In genomic region chr20:62554898-62555641, GRCh38 we compare ENCODE assay signal across 16 cellular contexts.
DNase-seq lines count a peak whose midpoint lies in the region; ATAC-seq, FAIRE-seq and TF ChIP-seq lines count a peak whose summit lies in the region.
"Had no signal": no experiment of that assay in that cellular context is flagged by ENCODE, and none has a peak within 500 bp of the region (broad histone marks: within the 10 kb centered on the region; RNA-seq: fewer than 3 reads in every experiment).

No MANE protein-coding gene starts in this region.

- 70% methylated on average over 27 of the region's 27 CpGs for WGBS in right cardiac atrium
- 70 to 82% methylated on average over 27 of the region's 27 CpGs for WGBS in sigmoid colon, 2 donors

- FAIRE-seq in HTR-8/SVneo (lab: Jason Lieb, UNC): peak; percentile 16

- H3K9me3 ChIP-seq in BLaER1 treated with 17β-estradiol and CSF1 and Interleukin-3, amounts not matched to agents 10 nM and 100 nM (replicated peaks in 1 of 11): no peaks in the 10 kb centered on the region
- no peaks in the 10 kb centered on the region for H3K9me3 ChIP-seq in right cardiac atrium (ENCODE audit: control insufficient read depth, low read length)
- no peaks in the 10 kb centered on the region for H3K9me3 ChIP-seq in sigmoid colon
- H3K9me3 ChIP-seq: Caco-2 had no signal

- H4K20me1 ChIP-seq in BLaER1 treated with 17β-estradiol and CSF1 and Interleukin-3, amounts not matched to agents 10 nM and 100 nM: peaks cover 0 to 75% (median 19%) of the 10 kb centered on the region in 11 experiments; a peak in 16 of 22 replicates

- TF ChIP-seq EP300 in sigmoid colon (IDR thresholded peaks at IDR 0.05): no peak

- no peak for DNase-seq in HTR-8/SVneo (ENCODE audit: insufficient read length, low spot score)
- DNase-seq in right cardiac atrium: no peak
- no peak for DNase-seq in sigmoid colon
- DNase-seq in coronary artery (ENCODE audit: low spot score): no peak
- no peak for DNase-seq in epidermal melanocyte (ENCODE audit: insufficient read length, low spot score)
- DNase-seq: ACHN; AML-193; Caco-2; CD4-positive, CD25-positive, alpha-beta regulatory T cell; H9; NCI-H1417 treated with DMSO at 0.1 percent for 48 hours; NCI-H1930; NCI-H2171; NCI-H748 treated with DMSO at 0.1 percent for 48 hours had no signal

- H3K27me3 ChIP-seq in BLaER1 treated with 17β-estradiol and CSF1 and Interleukin-3, amounts not matched to agents 10 nM and 100 nM: peaks cover 50 to 82% (median 64%) of the 10 kb centered on the region in 11 experiments
- no peaks in the 10 kb centered on the region for H3K27me3 ChIP-seq in right cardiac atrium (ENCODE audit: control insufficient read depth, insufficient read depth)
- peaks cover 0 to 33% (median 6%) of the 10 kb centered on the region in 3 donors for H3K27me3 ChIP-seq in sigmoid colon

- H3K4me2 ChIP-seq in BLaER1 treated with 17β-estradiol and CSF1 and Interleukin-3, amounts not matched to agents 10 nM and 100 nM: peak overlapping the region in 8 of 11 experiments; percentile 70 to 98 (median 94); a peak in 12 of 22 replicates

- TF ChIP-seq POLR2A in sigmoid colon (IDR thresholded peaks at IDR 0.05): no peak

- no peak overlapping the region for H3K4me3 ChIP-seq in BLaER1 treated with 17β-estradiol and CSF1 and Interleukin-3, amounts not matched to agents 10 nM and 100 nM
- H3K4me3 ChIP-seq in right cardiac atrium (ENCODE audit: low read length) (peak overlapping the region; percentile 64), sigmoid colon (peak overlapping the region in 3 of 4 donors; percentile 76 to 85 (median 80)), coronary artery (no peak overlapping the region)

- peaks cover 20 to 60% (median 38%) of the 10 kb centered on the region in 10 experiments for H3K4me1 ChIP-seq in BLaER1 treated with 17β-estradiol and CSF1 and Interleukin-3, amounts not matched to agents 10 nM and 100 nM
- H3K4me1 ChIP-seq in right cardiac atrium (ENCODE audit: control insufficient read depth, insufficient read depth, low read length) (no peaks in the 10 kb centered on the region), sigmoid colon (peaks cover 0 to 100% (median 91%) of the 10 kb centered on the region in 4 donors)

- ATAC-seq in right cardiac atrium (no peak), HG03039 (IDR thresholded peaks at IDR 0.05; ENCODE audit: unreplicated experiment) (no peak)

- no peak for TF ChIP-seq CTCF in sigmoid colon (IDR thresholded peaks at IDR 0.05)
- TF ChIP-seq CTCF in coronary artery (IDR thresholded peaks at IDR 0.05): no peak

- 0 out of 22 replicates have a peak overlapping the region, but pooled peaks of 1 of the 11 experiments have one; percentile 18 for H3K9ac ChIP-seq in BLaER1 treated with 17β-estradiol and CSF1 and Interleukin-3, amounts not matched to agents 10 nM and 100 nM

- H3K27ac ChIP-seq in BLaER1 treated with 17β-estradiol and CSF1 and Interleukin-3, amounts not matched to agents 10 nM and 100 nM: no peak overlapping the region
- H3K27ac ChIP-seq in right cardiac atrium (ENCODE audit: low read length): peak overlapping the region; percentile 73
- H3K27ac ChIP-seq in sigmoid colon: peak overlapping the region; percentile 91 to 97 (median 94)
- H3K27ac ChIP-seq in coronary artery: no peak overlapping the region

- intact Hi-C loops in right cardiac atrium (cut with DNase I) (no loop called here), sigmoid colon (cut with DNase I) (loop anchor here (2.0 to 10.0 kb wide), 2 partner anchors 16 to 240 kb away; partner anchors contain the start of gene MRGBP)

- no peaks in the 10 kb centered on the region for H3K36me3 ChIP-seq in BLaER1 treated with 17β-estradiol and CSF1 and Interleukin-3, amounts not matched to agents 10 nM and 100 nM
- H3K36me3 ChIP-seq in sigmoid colon: no peaks in the 10 kb centered on the region

Comparison
In these comparisons a context has a peak if more than half of its experiments do, and no peak if none do; other contexts are left out.
1. H3K27ac ChIP-seq: peak in right cardiac atrium (single experiment) and sigmoid colon (4 of 4); none in BLaER1 treated with 17β-estradiol and CSF1 and Interleukin-3, amounts not matched to agents 10 nM and 100 nM (0 of 11) and coronary artery (0 of 2).
2. H3K4me3 ChIP-seq: peak in right cardiac atrium (single experiment) and sigmoid colon (3 of 4); none in BLaER1 treated with 17β-estradiol and CSF1 and Interleukin-3, amounts not matched to agents 10 nM and 100 nM (0 of 10) and coronary artery (single experiment).